In the genomic region with DNA sequence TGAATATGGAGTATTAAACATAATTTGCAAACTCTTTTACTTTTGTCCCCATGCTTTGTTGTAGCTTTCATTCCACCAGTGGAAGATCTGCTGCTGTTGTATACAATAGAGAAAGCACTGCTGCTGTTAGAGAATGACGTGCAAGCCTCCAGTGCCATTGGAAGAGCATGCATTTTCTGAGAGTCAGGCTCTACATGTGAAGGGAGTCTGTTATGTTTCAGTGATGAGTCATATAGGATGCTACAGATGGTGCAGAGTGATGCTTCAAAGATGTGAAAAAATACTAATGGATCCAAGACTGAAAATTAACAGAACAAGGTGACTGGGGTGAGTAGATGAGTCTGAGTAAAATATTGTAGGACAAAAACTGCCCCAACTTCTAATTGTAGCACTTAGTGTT, we compare ENCODE assay signal across 17 cellular contexts.
DNase-seq lines count a peak whose midpoint lies in the region; ATAC-seq lines count a peak whose summit lies in the region.
"Had no signal": no experiment of that assay in that cellular context is flagged by ENCODE, and none has a peak within 500 bp of the region (broad histone marks: within the 10 kb centered on the region; RNA-seq: fewer than 3 reads in every experiment).

No MANE protein-coding gene starts in this region.

- H3K27ac Mint-ChIP-seq in activated naive CD4-positive, alpha-beta T cell treated with anti-CD3 and anti-CD28 coated beads, Interleukin-2, amount 50 U/mL, for 24 hours: peak overlapping the region; percentile 92
- H3K27ac Mint-ChIP-seq in stimulated activated naive B cell treated with anti-CD40 and anti-IgM and Interleukin-4, amounts not matched to agents 10 μg/mL and 1 μg/mL and 100 μg/mL, for 72 hours: no peak overlapping the region
- H3K27ac Mint-ChIP-seq: GM23338, natural killer cell had no signal

- H3K4me3 Mint-ChIP-seq in activated naive CD4-positive, alpha-beta T cell treated with anti-CD3 and anti-CD28 coated beads, Interleukin-2, amount 50 U/mL, for 24 hours: peak overlapping the region; percentile 53
- no peak overlapping the region for H3K4me3 Mint-ChIP-seq in stimulated activated naive B cell treated with anti-CD40 and anti-IgM and Interleukin-4, amounts not matched to agents 10 μg/mL and 1 μg/mL and 100 μg/mL, for 72 hours
- H3K4me3 Mint-ChIP-seq: GM23338, natural killer cell had no signal

- peak; percentile 26 to 44 for ATAC-seq in stimulated activated naive B cell treated with anti-CD40 and anti-IgM and Interleukin-4, amounts not matched to agents 10 μg/mL and 1 μg/mL and 100 μg/mL, for 72 hours (replicated peaks)
- ATAC-seq in GM19328 (IDR thresholded peaks at IDR 0.05; ENCODE audit: unreplicated experiment) (no peak), HG03039 (IDR thresholded peaks at IDR 0.05; ENCODE audit: unreplicated experiment) (no peak)
- ATAC-seq: GM23338, natural killer cell had no signal

- peaks cover 41% of the 10 kb centered on the region for H3K4me1 Mint-ChIP-seq in activated naive CD4-positive, alpha-beta T cell treated with anti-CD3 and anti-CD28 coated beads, Interleukin-2, amount 50 U/mL, for 24 hours
- peaks cover 36 to 58% of the 10 kb centered on the region in 2 donors for H3K4me1 Mint-ChIP-seq in stimulated activated naive B cell treated with anti-CD40 and anti-IgM and Interleukin-4, amounts not matched to agents 10 μg/mL and 1 μg/mL and 100 μg/mL, for 72 hours
- H3K4me1 Mint-ChIP-seq: GM23338, natural killer cell had no signal

- H3K9me3 Mint-ChIP-seq in activated naive CD4-positive, alpha-beta T cell treated with anti-CD3 and anti-CD28 coated beads, Interleukin-2, amount 50 U/mL, for 24 hours: no peaks in the 10 kb centered on the region
- no peaks in the 10 kb centered on the region for H3K9me3 Mint-ChIP-seq in stimulated activated naive B cell treated with anti-CD40 and anti-IgM and Interleukin-4, amounts not matched to agents 10 μg/mL and 1 μg/mL and 100 μg/mL, for 72 hours
- H3K9me3 Mint-ChIP-seq: GM23338, natural killer cell had no signal

- no peaks in the 10 kb centered on the region for H3K27me3 Mint-ChIP-seq in activated naive CD4-positive, alpha-beta T cell treated with anti-CD3 and anti-CD28 coated beads, Interleukin-2, amount 50 U/mL, for 24 hours
- no peaks in the 10 kb centered on the region for H3K27me3 Mint-ChIP-seq in stimulated activated naive B cell treated with anti-CD40 and anti-IgM and Interleukin-4, amounts not matched to agents 10 μg/mL and 1 μg/mL and 100 μg/mL, for 72 hours

- no peak for DNase-seq in activated naive CD4-positive, alpha-beta T cell treated with anti-CD3 and anti-CD28 coated beads, Interleukin-2, amount 50 U/mL, for 16 hours
- DNase-seq in NCI-H226: peak; percentile 8
- peak; percentile 9 for DNase-seq in astrocyte of the hippocampus (ENCODE audit: low read depth, low spot score)
- DNase-seq in stimulated activated naive B cell treated with anti-CD40 and anti-IgM and Interleukin-4, amounts not matched to agents 10 μg/mL and 1 μg/mL and 100 μg/mL, for 72 hours: no peak
- no peak for DNase-seq in hippocampal formation (lab: John Stamatoyannopoulos, UW)
- DNase-seq: AML-193, Kasumi-1, left ventricle myocardium inferior, natural killer cell, NCI-H187 treated with DMSO at 0.1 percent for 48 hours, NCI-H82, uterus, WERI-Rb-1 had no signal

- H3K36me3 Mint-ChIP-seq in activated naive CD4-positive, alpha-beta T cell treated with anti-CD3 and anti-CD28 coated beads, Interleukin-2, amount 50 U/mL, for 24 hours: peaks cover 3% of the 10 kb centered on the region
- peaks cover 1 to 3% of the 10 kb centered on the region in 2 donors for H3K36me3 Mint-ChIP-seq in stimulated activated naive B cell treated with anti-CD40 and anti-IgM and Interleukin-4, amounts not matched to agents 10 μg/mL and 1 μg/mL and 100 μg/mL, for 72 hours
- H3K36me3 Mint-ChIP-seq: natural killer cell had no signal

Comparison
In these comparisons a context has a peak if more than half of its experiments do, and no peak if none do; other contexts are left out.
1. DNase-seq: peak in NCI-H226 (single experiment) and astrocyte of the hippocampus (single experiment); none in activated naive CD4-positive, alpha-beta T cell treated with anti-CD3 and anti-CD28 coated beads, Interleukin-2, amount 50 U/mL, for 16 hours (single experiment), stimulated activated naive B cell treated with anti-CD40 and anti-IgM and Interleukin-4, amounts not matched to agents 10 μg/mL and 1 μg/mL and 100 μg/mL, for 72 hours (single experiment) and hippocampal formation (0 of 2).
2. ATAC-seq: peak in stimulated activated naive B cell treated with anti-CD40 and anti-IgM and Interleukin-4, amounts not matched to agents 10 μg/mL and 1 μg/mL and 100 μg/mL, for 72 hours (2 of 2); none in GM19328 (single experiment) and HG03039 (single experiment).